4 cellular contexts compared by ENCODE assay signal in the genomic region with DNA sequence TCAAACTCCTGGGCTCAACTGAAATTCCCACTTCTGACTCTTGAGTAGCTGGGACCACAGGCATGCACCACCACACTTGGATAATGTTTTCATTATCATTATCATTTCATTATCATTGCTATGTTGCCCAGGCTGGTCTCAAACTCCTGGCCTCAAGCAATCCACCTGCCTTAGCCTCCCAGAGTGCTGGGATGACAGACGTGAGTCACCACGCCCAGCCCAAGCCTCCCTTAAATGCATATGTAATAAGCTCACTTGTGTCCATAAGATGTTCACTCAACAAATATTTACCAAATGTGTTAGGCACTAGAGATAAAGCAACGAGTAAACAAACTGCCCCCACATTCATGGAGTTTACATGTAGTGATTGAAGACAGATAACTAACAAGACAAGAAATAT.
DNase-seq lines count a peak whose midpoint lies in the region; ATAC-seq and TF ChIP-seq lines count a peak whose summit lies in the region.
"Not testable (repeated sequence)": the region's sequence is repeated elsewhere in the genome, so short reads cannot be mapped to it uniquely, and the experiment has no call there.

No MANE protein-coding gene starts in this region.

- not testable (repeated sequence) for H3K4me1 Mint-ChIP-seq in Caco-2 (ENCODE audit: low read depth, unreplicated experiment)

- not testable (repeated sequence) for H3K4me1 ChIP-seq in Caco-2, spleen, upper lobe of right lung

- ATAC-seq in upper lobe of right lung = not testable (repeated sequence)

- CTCF ChIA-PET in Caco-2 (lab: Charles Lee) = not testable (repeated sequence)

- H3K36me3 Mint-ChIP-seq in Caco-2 (ENCODE audit: insufficient read depth, unreplicated experiment) = not testable (repeated sequence)

- H3K9me3 ChIP-seq in Caco-2, upper lobe of right lung: not testable (repeated sequence)
- H3K9me3 ChIP-seq in spleen = peaks cover 0 to 34% (median 0%) of the 10 kb centered on the region in 8 donors

- H3K9me3 Mint-ChIP-seq in Caco-2 (ENCODE audit: unreplicated experiment) = not testable (repeated sequence)

- H3K4me3 ChIP-seq in Caco-2 (ENCODE audit: low read depth, low read length); LNCaP clone FGC (ENCODE audit: low read depth, low read length); spleen; upper lobe of right lung: not testable (repeated sequence)

- WGBS in spleen, 5 donors = 69 to 83% (median 79%) methylated on average over 3 of the region's 3 CpGs

- not testable (repeated sequence) for TF ChIP-seq POLR2A in spleen (IDR thresholded peaks at IDR 0.05)

- H3K27ac Mint-ChIP-seq in Caco-2 (ENCODE audit: unreplicated experiment) = not testable (repeated sequence)

- intact Hi-C loops in Caco-2 (cut with micrococcal nuclease; ENCODE audit: unreplicated experiment); spleen (cut with DNase I; ENCODE audit: low total_unique reads); upper lobe of right lung (cut with DNase I): not testable (repeated sequence)

- not testable (repeated sequence) for TF ChIP-seq CTCF in Caco-2 (IDR thresholded peaks at IDR 0.05; ENCODE audit: insufficient read depth in 1 of 2, low read depth in 1 of 2, low read length in 1 of 2, severe bottlenecking in 1 of 2, unreplicated experiment in 1 of 2); LNCaP clone FGC (IDR thresholded peaks at IDR 0.05; ENCODE audit: control insufficient read depth, extremely low read depth, insufficient read depth); spleen (IDR thresholded peaks at IDR 0.05 in 8 of 11, conservative IDR thresholded peaks at IDR 0.05 in 3 of 11); upper lobe of right lung (IDR thresholded peaks at IDR 0.05)

- H3K27ac ChIP-seq in spleen, upper lobe of right lung: not testable (repeated sequence)

- not testable (repeated sequence) for H3K27me3 ChIP-seq in Caco-2 (replicated peaks; ENCODE audit: control insufficient read depth, insufficient read depth, low read length); spleen (replicated peaks in 1 of 7); upper lobe of right lung

- not testable (repeated sequence) for BruUV-seq in Caco-2 (replicated peaks; lab: Mats Ljungman, UMichigan)

- H3K36me3 ChIP-seq in Caco-2 (ENCODE audit: control insufficient read depth, insufficient read depth, low read length); spleen; upper lobe of right lung: not testable (repeated sequence)

- POLR2A ChIA-PET in Caco-2 (lab: Charles Lee) = not testable (repeated sequence)

- DNase-seq in Caco-2 = peak; percentile 49 to 74
- DNase-seq in LNCaP clone FGC (ENCODE audit: low read depth) = peak; percentile 48
- peak; percentile 56 for DNase-seq in spleen
- peak; percentile 51 for DNase-seq in upper lobe of right lung

- not testable (repeated sequence) for H3K27me3 Mint-ChIP-seq in Caco-2 (ENCODE audit: insufficient read depth, unreplicated experiment)

- H3K4me3 Mint-ChIP-seq in Caco-2 (ENCODE audit: unreplicated experiment) = not testable (repeated sequence)
